8 cellular contexts compared by ENCODE assay signal in the genomic region with DNA sequence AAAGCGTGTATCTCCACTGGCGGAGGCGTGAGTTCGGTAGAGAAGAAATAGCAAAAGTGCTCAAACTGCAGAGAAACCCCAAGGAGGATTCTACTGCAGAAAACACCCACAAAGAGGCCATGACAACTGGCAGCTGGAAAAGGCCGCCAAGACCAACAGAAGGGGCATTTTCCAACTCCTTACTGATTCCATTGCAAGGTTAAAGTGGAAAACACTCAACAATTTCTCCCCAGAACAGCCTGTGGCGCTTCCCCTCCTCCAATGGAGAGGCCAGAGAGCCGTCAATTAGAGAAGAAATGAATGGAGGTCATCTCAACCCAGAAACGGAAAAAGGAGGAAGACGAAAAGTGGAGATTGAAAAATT. TPM values are rescaled to one million over a fixed set of nuclear protein-coding genes. Genes with fewer than 3 reads are reported as not detected.
DNase-seq lines count a peak whose midpoint lies in the region; ATAC-seq, FAIRE-seq and TF ChIP-seq lines count a peak whose summit lies in the region.

No MANE protein-coding gene starts in this region.

- H3K4me1 ChIP-seq in DOHH2 (ENCODE audit: control insufficient read depth, low read length): peaks cover 20% of the 10 kb centered on the region
- H3K4me1 ChIP-seq in OCI-LY7 (ENCODE audit: insufficient read depth, low read length, poor library complexity, severe bottlenecking): peaks cover 17% of the 10 kb centered on the region
- H3K4me1 ChIP-seq in parathyroid adenoma: peaks cover 8% of the 10 kb centered on the region

- no peak for TF ChIP-seq CTCF in DOHH2 (IDR thresholded peaks at IDR 0.05; ENCODE audit: low read depth, low read length, poor library complexity, severe bottlenecking)
- TF ChIP-seq CTCF in OCI-LY7 (conservative IDR thresholded peaks at IDR 0.05; ENCODE audit: low read length): no peak
- TF ChIP-seq CTCF in parathyroid adenoma (IDR thresholded peaks at IDR 0.05): no peak

- H3K27ac ChIP-seq in DOHH2 (ENCODE audit: low read depth, low read length) (peak overlapping the region; percentile 20; the same call in 1 of the 2 replicates), OCI-LY7 (ENCODE audit: low read depth, low read length, poor library complexity, severe bottlenecking) (no peak overlapping the region), epithelial cell of prostate (peak overlapping the region; percentile 61), parathyroid adenoma (peak overlapping the region; percentile 79)

- no peak for DNase-seq in OCI-LY7 (ENCODE audit: low spot score)
- no peak for DNase-seq in epithelial cell of prostate (ENCODE audit: low read depth, low spot score)
- DNase-seq in urothelium cell line (ENCODE audit: low spot score): no peak
- DNase-seq in stimulated activated CD4-positive, alpha-beta T cell treated with anti-CD3 and anti-CD28 coated beads, Interleukin-15, amount 100 ng/mL, for 24 hours: no peak

- H3K9me3 ChIP-seq in DOHH2 (ENCODE audit: control insufficient read depth, insufficient read depth, low read length) (no peaks in the 10 kb centered on the region), OCI-LY7 (ENCODE audit: low read length) (no peaks in the 10 kb centered on the region), parathyroid adenoma (ENCODE audit: control insufficient read depth, low read length) (no peaks in the 10 kb centered on the region)

- peaks cover 25% of the 10 kb centered on the region for H3K79me2 ChIP-seq in DOHH2 (ENCODE audit: control insufficient read depth, low read length)
- H3K79me2 ChIP-seq in OCI-LY7 (ENCODE audit: insufficient read depth, low read depth, low read length): peaks cover 17% of the 10 kb centered on the region; the same call in 1 of the 2 replicates
- peaks cover 15% of the 10 kb centered on the region for H3K79me2 ChIP-seq in parathyroid adenoma

- intact Hi-C loops in OCI-LY7 (cut with micrococcal nuclease; ENCODE audit: unreplicated experiment): loop anchor here (1.0 kb wide), 2 partner anchors 66 to 140 kb away; no protein-coding TSS in a partner anchor

- peak overlapping the region; percentile 90 for H2AFZ ChIP-seq in OCI-LY7 (ENCODE audit: low read length)
- peak overlapping the region; percentile 97 for H2AFZ ChIP-seq in parathyroid adenoma

- H4K20me1 ChIP-seq in DOHH2 (ENCODE audit: control insufficient read depth, insufficient read depth, low read depth, low read length) (no peaks in the 10 kb centered on the region), OCI-LY7 (ENCODE audit: insufficient read depth, low read length) (0 out of 2 replicates have a peak, but pooled peaks cover 5% of the 10 kb centered on the region)

- H3K27me3 ChIP-seq in DOHH2 (ENCODE audit: control insufficient read depth, low read length) (no peaks in the 10 kb centered on the region), parathyroid adenoma (ENCODE audit: control insufficient read depth, insufficient read depth, low read length) (no peaks in the 10 kb centered on the region)

- CTCF ChIA-PET in OCI-LY7 (lab: Charles Lee; ENCODE audit: unreplicated experiment): interaction anchor here (0.8 kb wide), 1 partner anchor 58 kb away, joined by 4 read pairs; no protein-coding TSS in a partner anchor

- H3K9ac ChIP-seq in parathyroid adenoma: no peak overlapping the region

- H3K36me3 ChIP-seq in DOHH2 (ENCODE audit: control insufficient read depth, low read length): peaks cover 33% of the 10 kb centered on the region
- peaks cover 32% of the 10 kb centered on the region for H3K36me3 ChIP-seq in OCI-LY7 (ENCODE audit: insufficient read depth, low read length)
- H3K36me3 ChIP-seq in parathyroid adenoma (ENCODE audit: control insufficient read depth, insufficient read depth, low read length): no peaks in the 10 kb centered on the region

- POLR2A ChIA-PET in OCI-LY7 (lab: Charles Lee): no interaction called here

- H3K4me2 ChIP-seq in DOHH2 (ENCODE audit: low read length) (peak overlapping the region; percentile 100), OCI-LY7 (ENCODE audit: low read length) (peak overlapping the region; percentile 74), parathyroid adenoma (ENCODE audit: low read length) (peak overlapping the region; percentile 97)

- BruUV-seq in OCI-LY7 (replicated peaks; lab: Mats Ljungman, UMichigan): no TSS peak

- no peak for FAIRE-seq in urothelium cell line (lab: Jason Lieb, UNC)

- H3K9me2 ChIP-seq in DOHH2 (replicated peaks; ENCODE audit: control insufficient read depth, low read length) (no peaks in the 10 kb centered on the region), OCI-LY7 (ENCODE audit: insufficient read depth, low read length) (no peaks in the 10 kb centered on the region)

- H3F3A ChIP-seq in DOHH2 (ENCODE audit: control insufficient read depth, insufficient read depth): peaks cover 3% of the 10 kb centered on the region

- H3K4me3 ChIP-seq in DOHH2 (ENCODE audit: low read length) (peak overlapping the region; percentile 100), OCI-LY7 (ENCODE audit: low read depth, low read length, poor library complexity, severe bottlenecking) (peak overlapping the region; percentile 93), parathyroid adenoma (ENCODE audit: low read depth, low read length) (peak overlapping the region; percentile 67)

- no peak for ATAC-seq in HG02981 (IDR thresholded peaks at IDR 0.05; ENCODE audit: unreplicated experiment)
- ATAC-seq in GM19324 (IDR thresholded peaks at IDR 0.05; ENCODE audit: low FRiP score, unreplicated experiment): no peak

RNA-seq across cellular contexts. Expression of a gene that starts 0.6 kb away (rescaled TPM):
- 7.0 and 11.7 TPM in 2 replicates for total RNA-seq in OCI-LY7 (2014; rRNA removed; shearing (Covaris generic))
- total RNA-seq in OCI-LY7 (2022): 35.0 and 35.6 TPM in 2 replicates

RNA-seq across cellular contexts. Expression of a gene that starts 7.9 kb away (rescaled TPM):
- total RNA-seq in OCI-LY7 (2014; rRNA removed; shearing (Covaris generic)): 15.8 and 22.1 TPM in 2 replicates
- 20.6 and 28.9 TPM in 2 replicates for total RNA-seq in OCI-LY7 (2022)

RNA-seq across cellular contexts. Expression of a gene that starts 29.0 kb away (rescaled TPM):
- total RNA-seq in OCI-LY7 (2014; rRNA removed; shearing (Covaris generic)): 0.76 and 2.5 TPM in 2 replicates
- 1.2 and 1.4 TPM in 2 replicates for total RNA-seq in OCI-LY7 (2022)

RNA-seq across cellular contexts. Expression of a gene that starts 34.7 kb away (rescaled TPM):
- total RNA-seq in OCI-LY7 (2014; rRNA removed; shearing (Covaris generic)): 37.5 and 46.0 TPM in 2 replicates
- total RNA-seq in OCI-LY7 (2022): 54.1 and 61.1 TPM in 2 replicates

RNA-seq across cellular contexts. Expression of a gene that starts 37.1 kb away (rescaled TPM):
- total RNA-seq in OCI-LY7 (2014; rRNA removed; shearing (Covaris generic)): 63.8 and 76.1 TPM in 2 replicates
- total RNA-seq in OCI-LY7 (2022): 43.7 and 45.6 TPM in 2 replicates
